Comparison of ENCODE assay signal across 9 cellular contexts in genomic region chr7:110724811-110725210, GRCh38.
"Had no signal": no experiment of that assay in that cellular context is flagged by ENCODE, and none has a peak within 500 bp of the region (broad histone marks: within the 10 kb centered on the region; RNA-seq: fewer than 3 reads in every experiment).

No MANE protein-coding gene starts in this region.

- H3K9ac ChIP-seq: GM23248 had no signal

- H3K9me3 ChIP-seq: HAP-1 had no signal

- H3K4me3 Mint-ChIP-seq: GM23338, H9, HFFc6 had no signal

- H3K36me3 ChIP-seq: HAP-1 had no signal

- H3K9me3 Mint-ChIP-seq: GM23338, H9, HFFc6 had no signal

- ATAC-seq: GM23338, HCT116 had no signal

- DNase-seq: GM23248, GOT3, H7, H9, HCEC 1CT, HFFc6 had no signal

- H3K27ac ChIP-seq: GM23248 had no signal

- H3K27ac Mint-ChIP-seq: GM23338, H9, HFFc6 had no signal

- H2AFZ ChIP-seq: GM23248, GM23338 had no signal

- H3K4me2 ChIP-seq: GM23338 had no signal

- H3K4me3 ChIP-seq: GM23248, GM23338, HAP-1 had no signal
